17 cellular contexts compared by ENCODE assay signal in genomic region chr5:135092476-135092875, GRCh38. TPM values are rescaled to one million over a fixed set of nuclear protein-coding genes. Genes with fewer than 3 reads are reported as not detected.
DNase-seq lines count a peak whose midpoint lies in the region; ATAC-seq, FAIRE-seq and TF ChIP-seq lines count a peak whose summit lies in the region.
"Had no signal": no experiment of that assay in that cellular context is flagged by ENCODE, and none has a peak within 500 bp of the region (broad histone marks: within the 10 kb centered on the region; RNA-seq: fewer than 3 reads in every experiment).

No MANE protein-coding gene starts in this region.

- H3K27ac Mint-ChIP-seq in CD14-positive monocyte (no peak overlapping the region), GM23338 (no peak overlapping the region), mesothelial cell of epicardium (no peak overlapping the region)
- H3K27ac Mint-ChIP-seq: B cell; CD4-positive, alpha-beta memory T cell had no signal

- H4K8ac ChIP-seq in H1 (ENCODE audit: extremely low read depth, insufficient read depth, low read length) = no peak overlapping the region

- H3K4me1 ChIP-seq in GM23338 (ENCODE audit: insufficient read depth) (no peaks in the 10 kb centered on the region), H1 (replicated peaks in 1 of 4; ENCODE audit: control insufficient read depth in 3 of 4, insufficient read depth in 4 of 4, low read length in 3 of 4) (no peaks in the 10 kb centered on the region; a peak in 1 of 7 replicates), sigmoid colon (peaks cover 0 to 10% (median 3%) of the 10 kb centered on the region in 4 donors)
- H3K4me1 ChIP-seq: HAP-1 had no signal

- POLR2A ChIA-PET in H1 (lab: Charles Lee; ENCODE audit: partially characterized antibody) = interaction anchor here (0.6 kb wide), 1 partner anchor 1671 kb away, joined by 3 read pairs; no protein-coding TSS in a partner anchor

- H3K9me3 ChIP-seq in H1 (ENCODE audit: insufficient read depth in 2 of 2, low read depth in 1 of 2, low read length in 1 of 2) (no peaks in the 10 kb centered on the region), sigmoid colon (no peaks in the 10 kb centered on the region)
- H3K9me3 ChIP-seq: HAP-1 had no signal

- H3K23me2 ChIP-seq in H1 (ENCODE audit: low read depth, low read length) = no peaks in the 10 kb centered on the region

- no peak overlapping the region for H4K5ac ChIP-seq in H1 (ENCODE audit: insufficient read length, low read depth, low read length)

- H3K79me1 ChIP-seq in H1 (ENCODE audit: low read depth, low read length) = no peaks in the 10 kb centered on the region

- H3K27me3 Mint-ChIP-seq in CD14-positive monocyte (ENCODE audit: low read depth in 3 of 3) = peaks cover 16 to 20% (median 18%) of the 10 kb centered on the region in 3 donors
- H3K27me3 Mint-ChIP-seq in GM23338 (ENCODE audit: insufficient read depth, low read depth, poor library complexity) = peaks cover 3% of the 10 kb centered on the region
- H3K27me3 Mint-ChIP-seq in mesothelial cell of epicardium (ENCODE audit: low read depth) = peaks cover 13% of the 10 kb centered on the region

- no peak overlapping the region for H2BK120ac ChIP-seq in H1 (replicated peaks; ENCODE audit: low read depth, low read length)

- no peak overlapping the region for H3K4ac ChIP-seq in H1 (replicated peaks; ENCODE audit: insufficient read length, low read depth, low read length)

- no peaks in the 10 kb centered on the region for H3K79me2 ChIP-seq in GM23338 (replicated peaks; ENCODE audit: insufficient read depth)
- no peaks in the 10 kb centered on the region for H3K79me2 ChIP-seq in H1 (ENCODE audit: control insufficient read depth in 1 of 2, insufficient read depth in 2 of 2, low read length in 2 of 2)

- H3K4me1 Mint-ChIP-seq in CD14-positive monocyte (no peaks in the 10 kb centered on the region), GM23338 (peaks cover 3% of the 10 kb centered on the region; the same call in 1 of the 3 replicates), mesothelial cell of epicardium (peaks cover 6% of the 10 kb centered on the region)
- H3K4me1 Mint-ChIP-seq: B cell; CD4-positive, alpha-beta memory T cell had no signal

- no peak overlapping the region for H2BK15ac ChIP-seq in H1 (ENCODE audit: low read length)

- H3K4me2 ChIP-seq in GM23338 (no peak overlapping the region), H1 (ENCODE audit: insufficient read depth in 1 of 2, low read depth in 2 of 2, low read length in 2 of 2) (no peak overlapping the region)

- intact Hi-C loops in CD14-positive monocyte (cut with micrococcal nuclease) = no loop called here
- intact Hi-C loops in sigmoid colon (cut with DNase I) = no loop called here

- H2AFZ ChIP-seq in GM23338 (no peak overlapping the region), H1 (ENCODE audit: low read length) (no peak overlapping the region)

- H3K36me3 ChIP-seq in GM23338 (ENCODE audit: insufficient read depth) = no peaks in the 10 kb centered on the region
- no peaks in the 10 kb centered on the region for H3K36me3 ChIP-seq in H1 (ENCODE audit: control insufficient read depth in 2 of 4, insufficient read depth in 4 of 4, low read length in 3 of 4)
- no peaks in the 10 kb centered on the region for H3K36me3 ChIP-seq in sigmoid colon
- H3K36me3 ChIP-seq: HAP-1 had no signal

- no peak overlapping the region for H3K18ac ChIP-seq in H1 (ENCODE audit: extremely low read depth, low read length)

- WGBS in H1 (ENCODE audit: extremely low coverage in 1 of 2, insufficient coverage in 1 of 2, insufficient read length in 1 of 2, insufficient replicate concordance in 2 of 2, low coverage in 1 of 2, low lambda C conversion rate in 2 of 2, missing lambda C conversion rate in 1 of 2), 2 experiments = 69% methylated on average over 7 of the region's 8 CpGs; no CpG with 5 or more reads in 1 of the 2 experiments
- WGBS in sigmoid colon, 2 donors = 88 to 93% methylated on average over 8 of the region's 8 CpGs

- peak; percentile 29 for DNase-seq in CD14-positive monocyte (ENCODE audit: low spot score)
- no peak for DNase-seq in GM23338 (ENCODE audit: low spot score)
- DNase-seq in H1 (ENCODE audit: low read depth in 1 of 2, low spot score in 2 of 2) = no peak
- peak; percentile 35 for DNase-seq in sigmoid colon
- DNase-seq in omental fat pad (ENCODE audit: low spot score) = no peak
- no peak for DNase-seq in mesothelial cell of epicardium (ENCODE audit: low spot score in 2 of 2, unreplicated experiment in 2 of 2)
- no peak for DNase-seq in NCI-H446 (lab: John Stamatoyannopoulos, UW)
- DNase-seq: C1 segment of cervical spinal cord; CD4-positive, alpha-beta memory T cell; DMS79; GDM1; GOT3 had no signal

- no peak overlapping the region for H3K4me3 Mint-ChIP-seq in CD14-positive monocyte
- H3K4me3 Mint-ChIP-seq in GM23338 = no peak overlapping the region
- no peak overlapping the region for H3K4me3 Mint-ChIP-seq in mesothelial cell of epicardium
- H3K4me3 Mint-ChIP-seq: B cell; CD4-positive, alpha-beta memory T cell had no signal

- H3K14ac ChIP-seq in H1 (ENCODE audit: insufficient read length) = no peak overlapping the region

- no peaks in the 10 kb centered on the region for H3F3A ChIP-seq in GM23338 (replicated peaks; ENCODE audit: low read depth)

- CTCF ChIA-PET in H1 (lab: Charles Lee; ENCODE audit: partially characterized antibody) = interaction anchor here (0.7 to 1.1 kb wide), 3 partner anchors 11 to 88 kb away, joined by 3 to 4 read pairs (median 3); no protein-coding TSS in a partner anchor

- no peak overlapping the region for H3K9ac ChIP-seq in H1 (replicated peaks in 1 of 4; ENCODE audit: extremely low read depth in 1 of 4, low read depth in 3 of 4, low read length in 3 of 4)

- H3K36me3 Mint-ChIP-seq in CD14-positive monocyte = no peaks in the 10 kb centered on the region
- H3K36me3 Mint-ChIP-seq in GM23338 (ENCODE audit: low read depth) = no peaks in the 10 kb centered on the region
- H3K36me3 Mint-ChIP-seq in mesothelial cell of epicardium = no peaks in the 10 kb centered on the region
- H3K36me3 Mint-ChIP-seq: CD4-positive, alpha-beta memory T cell had no signal

- H3K27me3 ChIP-seq in GM23338 (ENCODE audit: insufficient read depth) = no peaks in the 10 kb centered on the region
- no peaks in the 10 kb centered on the region; a peak in 2 of 7 replicates for H3K27me3 ChIP-seq in H1 (replicated peaks in 1 of 4; ENCODE audit: control insufficient read depth in 3 of 4, extremely low read depth in 1 of 4, insufficient read depth in 3 of 4, low read length in 3 of 4)
- H3K27me3 ChIP-seq in sigmoid colon = no peaks in the 10 kb centered on the region

- no peak overlapping the region for H2BK5ac ChIP-seq in H1 (ENCODE audit: low read depth, low read length)

- no peak for TF ChIP-seq CTCF in CD14-positive monocyte (IDR thresholded peaks at IDR 0.05)
- TF ChIP-seq CTCF in GM23338 (conservative IDR thresholded peaks at IDR 0.05; ENCODE audit: low read depth in 2 of 2) = no peak
- TF ChIP-seq CTCF in H1 (IDR thresholded peaks at IDR 0.05; ENCODE audit: control extremely low read depth in 1 of 3, insufficient read depth in 1 of 3, low read depth in 1 of 3, low read length in 3 of 3) = no peak
- TF ChIP-seq CTCF in sigmoid colon (IDR thresholded peaks at IDR 0.05) = no peak
- no peak for TF ChIP-seq CTCF in omental fat pad (IDR thresholded peaks at IDR 0.05)
- TF ChIP-seq CTCF in mesothelial cell of epicardium (IDR thresholded peaks at IDR 0.05; ENCODE audit: unreplicated experiment) = no peak

- no peak overlapping the region for H4K91ac ChIP-seq in H1 (replicated peaks; ENCODE audit: insufficient read length, low read length)

- no peak overlapping the region for H2AK5ac ChIP-seq in H1 (ENCODE audit: low read depth, low read length)

- H4K20me1 ChIP-seq in GM23338 (replicated peaks; ENCODE audit: insufficient read depth) (no peaks in the 10 kb centered on the region), H1 (replicated peaks in 1 of 2; ENCODE audit: control insufficient read depth in 1 of 2, insufficient read depth in 2 of 2, low read length in 2 of 2) (peaks cover 0 to 1% of the 10 kb centered on the region in 2 experiments)

- H3K23ac ChIP-seq in H1 (ENCODE audit: insufficient read length) = no peak overlapping the region

- H3K9me3 Mint-ChIP-seq in CD14-positive monocyte (peaks cover 0 to 3% (median 0%) of the 10 kb centered on the region in 7 donors), GM23338 (no peaks in the 10 kb centered on the region), mesothelial cell of epicardium (peaks cover 4% of the 10 kb centered on the region)

- no peak for TF ChIP-seq EP300 in H1 (IDR thresholded peaks at IDR 0.05; ENCODE audit: borderline replicate concordance in 1 of 2, low read depth in 2 of 2, low read length in 2 of 2)
- TF ChIP-seq EP300 in sigmoid colon (IDR thresholded peaks at IDR 0.05) = no peak

- no peak for FAIRE-seq in H1 (lab: Jason Lieb, UNC)
- FAIRE-seq: A204.1, GM12892 had no signal

- ATAC-seq in GM23338 = peak; percentile 88
- ATAC-seq in omental fat pad (ENCODE audit: low FRiP score) = no peak

- H3K4me3 ChIP-seq in GM23338 (no peak overlapping the region), H1 (ENCODE audit: extremely low read depth in 1 of 4, insufficient read depth in 2 of 4, low read depth in 3 of 4, low read length in 4 of 4) (no peak overlapping the region), sigmoid colon (no peak overlapping the region)
- H3K4me3 ChIP-seq: HAP-1 had no signal

- H2BK20ac ChIP-seq in H1 (ENCODE audit: low read length) = no peak overlapping the region

- no peak overlapping the region for H3K56ac ChIP-seq in H1 (replicated peaks; ENCODE audit: insufficient read length, low read depth, low read length)

- H3K27ac ChIP-seq in GM23338 (ENCODE audit: low read depth) (no peak overlapping the region), H1 (ENCODE audit: low read depth, low read length) (no peak overlapping the region), sigmoid colon (no peak overlapping the region)
- H3K27ac ChIP-seq: HL-60 had no signal

- no peak overlapping the region for H2BK12ac ChIP-seq in H1 (ENCODE audit: low read depth, low read length)

- TF ChIP-seq POLR2A in H1 (IDR thresholded peaks at IDR 0.05; ENCODE audit: control extremely low read depth in 1 of 2, low read depth in 2 of 2, low read length in 2 of 2) (no peak), sigmoid colon (IDR thresholded peaks at IDR 0.05) (no peak)

- no peaks in the 10 kb centered on the region for H3K9me2 ChIP-seq in GM23338 (ENCODE audit: insufficient read depth)

- TF ChIP-seq RAD21 in H1 (IDR thresholded peaks at IDR 0.05 in 1 of 2, conservative IDR thresholded peaks at IDR 0.05 in 1 of 2; ENCODE audit: low read depth in 2 of 2, low read length in 2 of 2) = no peak

RNA-seq across cellular contexts. Expression of gene PITX1, which starts 58.4 kb away (rescaled TPM):
- polyA plus RNA-seq in CD14-positive monocyte (not detected), GM23338 (2016; fragmentation: Nextera tagmentation; extraction: Ambion mirVana) (not detected in 2 replicates), H1 (2011; rRNA removed) (0.03 and 0.05 TPM in 2 replicates), sigmoid colon (1 to 10 TPM; 6.0 to 7.2 (median 6.3) TPM)
- not detected in 2 replicates for total RNA-seq in GM23338 (2014; rRNA removed; shearing (Covaris generic))
- total RNA-seq in H1 (2021; fragmentation: NEBNext Ultra II Directional; extraction: Animal tissue kit (Norgen Biotek cat#: 25700)) = not detected in 2 replicates
- polyA plus RNA-seq in H1 (2011; cell fraction: cytosol; rRNA removed) = 0.05 TPM
- polyA plus RNA-seq in H1 (2011; cell fraction: nucleus; rRNA removed) = 0.06 TPM
- polyA plus RNA-seq in H1 (2012, experiment 1 of 2) = not detected in 4 replicates
- not detected for polyA plus RNA-seq in H1 (2012, experiment 2 of 2)
- 0.04 TPM for polyA plus RNA-seq in H1 (2013, experiment 1 of 2)
- 0.06 TPM for polyA plus RNA-seq in H1 (2013, experiment 2 of 2)
- not detected in 2 replicates for polyA minus RNA-seq in H1 (2011; rRNA and poly(A)+ RNA removed)
- polyA minus RNA-seq in H1 (2011; cell fraction: cytosol; rRNA and poly(A)+ RNA removed) = 0.88 TPM
- 0.70 TPM for polyA minus RNA-seq in H1 (2011; cell fraction: nucleus; rRNA and poly(A)+ RNA removed)
- total RNA-seq in sigmoid colon (1 to 10 TPM; 1.6 to 5.8 (median 3.5) TPM), omental fat pad (1 to 10 TPM in 2 of 4 donors, under 1 TPM in 1, not detected in 1; 0.74 to 3.7 (median 1.2) TPM), mesothelial cell of epicardium (80.2 to 89.6 TPM (median 88.0 TPM) in 3 replicates)
- total RNA-seq: B cell; CD4-positive, alpha-beta memory T cell had no signal
- polyA plus RNA-seq: CD4-positive, alpha-beta memory T cell had no signal

Comparison
In these comparisons a context has a peak if more than half of its experiments do, and no peak if none do; other contexts are left out.
1. DNase-seq: peak in CD14-positive monocyte (single experiment) and sigmoid colon (single experiment); none in GM23338 (single experiment), H1 (0 of 2), omental fat pad (single experiment), mesothelial cell of epicardium (0 of 2) and NCI-H446 (0 of 2).
2. RNA of gene PITX1, which starts 58.4 kb away (total RNA-seq): 80.2 to 89.6 TPM in mesothelial cell of epicardium; 1.6 to 5.8 TPM in sigmoid colon, 0.74 to 3.7 TPM in omental fat pad, not detected in H1 and not detected in GM23338; every median in the first group is over 10 times any median in the second.